Comparison of ENCODE assay signal across 18 cellular contexts in genomic region chr9:35562895-35563746, GRCh38. TPM values are rescaled to one million over a fixed set of nuclear protein-coding genes. Genes with fewer than 3 reads are reported as not detected.
DNase-seq lines count a peak whose midpoint lies in the region; ATAC-seq and TF ChIP-seq lines count a peak whose summit lies in the region.
"Had no signal": no experiment of that assay in that cellular context is flagged by ENCODE, and none has a peak within 500 bp of the region (broad histone marks: within the 10 kb centered on the region; RNA-seq: fewer than 3 reads in every experiment).

No MANE protein-coding gene starts in this region.

- in situ Hi-C loops in transverse colon (cut with MboI; ENCODE audit: low pct_ligation_motif_present in 1 of 4, low pct_unique_long_range_greater_than_20kb in 1 of 4, low sequenced_read_pairs in 3 of 4) = loop anchor here in 1 of 4 donors (25.0 kb wide), 1 partner anchor 451 kb away; the partner anchor contains the start of genes ATOSB and STOML2

- intact Hi-C loops in activated CD4-positive, alpha-beta T cell treated with anti-CD3 and anti-CD28 coated beads, Interleukin-2, amount 10 ng/mL, durations not matched to agents 24 days and 14 days (cut with micrococcal nuclease) = no loop called here
- intact Hi-C loops in esophagus muscularis mucosa (cut with DNase I) = loop anchor here (5.0 kb wide), 1 partner anchor 39 kb away; no protein-coding TSS in a partner anchor
- intact Hi-C loops in transverse colon (cut with DNase I; ENCODE audit: low total_unique reads) = no loop called here

- H3K27ac Mint-ChIP-seq in activated CD4-positive, alpha-beta T cell treated with anti-CD3 and anti-CD28 coated beads, Interleukin-2, amount 10 ng/mL, durations not matched to agents 24 days and 14 days = peak overlapping the region; percentile 30
- H3K27ac Mint-ChIP-seq in nephron = peak overlapping the region; percentile 42 to 55 (median 47)

- no peak for TF ChIP-seq EP300 in esophagus muscularis mucosa (IDR thresholded peaks at IDR 0.05)
- no peak for TF ChIP-seq EP300 in transverse colon (IDR thresholded peaks at IDR 0.05; ENCODE audit: low read depth)

- TF ChIP-seq CTCF in esophagus muscularis mucosa (IDR thresholded peaks at IDR 0.05) = no peak
- TF ChIP-seq CTCF in nephron (IDR thresholded peaks at IDR 0.05; ENCODE audit: unreplicated experiment in 3 of 3) = no peak
- TF ChIP-seq CTCF in transverse colon (IDR thresholded peaks at IDR 0.05) = no peak

- no peak overlapping the region for H3K4me3 Mint-ChIP-seq in activated CD4-positive, alpha-beta T cell treated with anti-CD3 and anti-CD28 coated beads, Interleukin-2, amount 10 ng/mL, durations not matched to agents 24 days and 14 days
- no peak overlapping the region for H3K4me3 Mint-ChIP-seq in nephron

- H3K27me3 ChIP-seq in esophagus muscularis mucosa (no peaks in the 10 kb centered on the region), transverse colon (no peaks in the 10 kb centered on the region)
- H3K27me3 ChIP-seq: colonic mucosa had no signal

- H3K4me1 ChIP-seq in esophagus muscularis mucosa (peaks cover 28 to 52% (median 48%) of the 10 kb centered on the region in 4 donors), transverse colon (peaks cover 0 to 15% (median 9%) of the 10 kb centered on the region in 4 donors)
- H3K4me1 ChIP-seq: colonic mucosa had no signal

- no peak for DNase-seq in activated CD4-positive, alpha-beta T cell treated with anti-CD3 and anti-CD28 coated beads, Interleukin-2, amount 10 ng/mL, durations not matched to agents 24 days and 14 days
- no peak for DNase-seq in activated CD4-positive, alpha-beta T cell treated with anti-CD3 and anti-CD28 coated beads, Interleukin-2, amount 50 U/mL, for 48 hours
- DNase-seq in esophagus muscularis mucosa (ENCODE audit: extremely low spot score) (no peak), transverse colon (no peak), SK-N-DZ (ENCODE audit: low spot score) (no peak), NCI-H526 (lab: John Stamatoyannopoulos, UW) (no peak)
- DNase-seq: 8988T; activated CD8-positive, alpha-beta memory T cell treated with anti-CD3 and anti-CD28 coated beads, Interleukin-2, amount 50 U/mL, for 4 hours; colonic mucosa; DMS53; glutamatergic neuron; NCI-H2081; PC-3; stimulated activated naive CD4-positive, alpha-beta T cell; T1000 had no signal

- WGBS in esophagus muscularis mucosa = 64% methylated on average over 15 of the region's 19 CpGs
- WGBS in transverse colon (ENCODE audit: low coverage in 1 of 2), 2 donors = 69 to 81% methylated on average over 5 to 19 of the region's 19 CpGs

- no peaks in the 10 kb centered on the region for H3K36me3 Mint-ChIP-seq in activated CD4-positive, alpha-beta T cell treated with anti-CD3 and anti-CD28 coated beads, Interleukin-2, amount 10 ng/mL, durations not matched to agents 24 days and 14 days (ENCODE audit: low read depth)
- peaks cover 10% of the 10 kb centered on the region for H3K36me3 Mint-ChIP-seq in nephron (ENCODE audit: low read depth)

- H3K4me3 ChIP-seq in esophagus muscularis mucosa = peak overlapping the region; percentile 19 to 44 (median 22)
- no peak overlapping the region for H3K4me3 ChIP-seq in transverse colon
- H3K4me3 ChIP-seq: colonic mucosa had no signal

- ATAC-seq in HG02885 (IDR thresholded peaks at IDR 0.05; ENCODE audit: poor library complexity, unreplicated experiment) = no peak
- ATAC-seq: PC-3 had no signal

- no peaks in the 10 kb centered on the region for H3K9me3 Mint-ChIP-seq in activated CD4-positive, alpha-beta T cell treated with anti-CD3 and anti-CD28 coated beads, Interleukin-2, amount 10 ng/mL, durations not matched to agents 24 days and 14 days
- H3K9me3 Mint-ChIP-seq in nephron = no peaks in the 10 kb centered on the region

- TF ChIP-seq POLR2A in esophagus muscularis mucosa (IDR thresholded peaks at IDR 0.05; ENCODE audit: low read depth) (no peak), transverse colon (IDR thresholded peaks at IDR 0.05) (no peak)

- H3K4me1 Mint-ChIP-seq in activated CD4-positive, alpha-beta T cell treated with anti-CD3 and anti-CD28 coated beads, Interleukin-2, amount 10 ng/mL, durations not matched to agents 24 days and 14 days = peaks cover 14% of the 10 kb centered on the region
- peaks cover 35% of the 10 kb centered on the region for H3K4me1 Mint-ChIP-seq in nephron

- H3K9me3 ChIP-seq in esophagus muscularis mucosa (no peaks in the 10 kb centered on the region), transverse colon (no peaks in the 10 kb centered on the region)
- H3K9me3 ChIP-seq: colonic mucosa had no signal

- H3K27me3 Mint-ChIP-seq in activated CD4-positive, alpha-beta T cell treated with anti-CD3 and anti-CD28 coated beads, Interleukin-2, amount 10 ng/mL, durations not matched to agents 24 days and 14 days = no peaks in the 10 kb centered on the region
- H3K27me3 Mint-ChIP-seq in nephron (ENCODE audit: low read depth) = peaks cover 4% of the 10 kb centered on the region

- H3K27ac ChIP-seq in esophagus muscularis mucosa (replicated peaks in 1 of 4) (peak overlapping the region; percentile 77 to 84 (median 80)), transverse colon (peak overlapping the region; percentile 22 to 74 (median 58))
- H3K27ac ChIP-seq: colonic mucosa had no signal

- H3K36me3 ChIP-seq in esophagus muscularis mucosa = peaks cover 20 to 48% (median 44%) of the 10 kb centered on the region in 4 donors
- H3K36me3 ChIP-seq in transverse colon = no peaks in the 10 kb centered on the region
- H3K36me3 ChIP-seq: colonic mucosa had no signal

RNA-seq across cellular contexts. Expression of gene TESK1, which starts 41.9 kb away (rescaled TPM):
- 48.7 and 52.9 TPM in 2 replicates for total RNA-seq in activated CD4-positive, alpha-beta T cell treated with anti-CD3 and anti-CD28 coated beads, Interleukin-2, amount 10 ng/mL, durations not matched to agents 24 days and 14 days
- total RNA-seq in esophagus muscularis mucosa (10 to 100 TPM; 48.2 to 80.6 (median 63.4) TPM), transverse colon (10 to 100 TPM; 11.9 to 69.2 (median 45.8) TPM)
- 5.7 and 8.4 TPM in 2 replicates for polyA plus RNA-seq in SK-N-DZ (2014; cell fraction: cytosol; rRNA removed)
- 38.2 and 46.7 TPM in 2 replicates for polyA plus RNA-seq in SK-N-DZ (2014; cell fraction: nucleus; rRNA removed)

RNA-seq across cellular contexts. Expression of gene CD72, which starts 55.1 kb away (rescaled TPM):
- 8.1 and 9.0 TPM in 2 replicates for total RNA-seq in activated CD4-positive, alpha-beta T cell treated with anti-CD3 and anti-CD28 coated beads, Interleukin-2, amount 10 ng/mL, durations not matched to agents 24 days and 14 days
- 1 to 10 TPM in 2 of 4 donors, not detected in 2; 1.4 to 2.2 TPM for total RNA-seq in esophagus muscularis mucosa
- total RNA-seq in transverse colon = 10 to 100 TPM in 2 of 4 donors, 1 to 10 TPM in 2; 3.0 to 21.9 (median 10.9) TPM
- not detected in 2 replicates for polyA plus RNA-seq in SK-N-DZ (2014; cell fraction: cytosol; rRNA removed)
- 0.73 and 2.4 TPM in 2 replicates for polyA plus RNA-seq in SK-N-DZ (2014; cell fraction: nucleus; rRNA removed)
- total RNA-seq: HT-29 had no signal

Comparison
In these comparisons a context has a peak if more than half of its experiments do, and no peak if none do; other contexts are left out.
1. H3K4me3 ChIP-seq: peak in esophagus muscularis mucosa (4 of 4); none in transverse colon (0 of 4).